In the genomic region with DNA sequence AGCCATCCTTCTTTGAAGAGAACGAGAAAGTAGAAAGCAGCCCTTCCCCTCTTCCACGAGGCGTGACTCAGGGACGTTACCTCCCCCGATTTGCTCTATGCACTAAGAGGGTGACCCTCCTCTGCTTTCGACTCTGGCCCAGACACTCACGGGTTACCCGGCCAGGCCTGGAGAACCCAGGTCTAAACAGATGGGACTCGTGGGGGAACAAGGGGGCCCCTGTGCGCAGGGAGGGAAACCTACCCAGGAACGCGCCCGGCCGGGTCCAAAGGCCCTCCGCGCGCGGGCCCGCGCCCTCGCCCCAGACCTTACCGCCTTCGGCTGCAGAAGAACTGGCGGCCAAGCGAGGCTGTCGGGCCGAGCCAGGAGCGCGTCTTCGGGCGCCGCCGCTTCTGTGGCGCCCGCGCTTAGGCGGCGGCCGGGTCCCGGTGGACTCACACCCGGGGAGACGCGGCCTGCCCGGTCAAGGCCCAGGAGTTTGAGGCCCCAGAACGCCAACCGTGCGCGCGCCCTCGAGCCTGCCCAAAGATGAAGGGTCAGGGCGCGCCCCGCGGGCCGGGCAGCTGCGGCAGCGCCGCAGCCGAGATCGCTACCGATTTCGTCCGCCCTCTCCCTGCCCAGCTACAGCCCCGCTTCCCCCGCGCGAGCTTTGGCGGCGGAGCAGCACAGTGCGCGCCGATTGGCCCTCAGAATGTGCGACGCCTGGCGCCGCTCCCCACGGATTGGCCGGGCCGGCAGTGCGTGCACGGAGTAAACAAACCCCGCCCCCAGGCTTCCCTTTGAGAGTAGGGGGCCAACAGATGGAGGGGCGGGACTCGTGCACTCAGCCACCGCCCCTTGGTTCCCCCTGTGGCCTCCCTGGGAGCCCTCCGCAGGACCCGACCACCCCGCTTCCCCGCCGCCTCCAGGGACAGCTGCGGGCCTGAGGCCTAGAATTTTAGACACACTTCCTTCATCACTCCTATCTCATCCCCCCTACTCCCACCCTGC, we compare ENCODE assay signal across 8 cellular contexts. TPM values are rescaled to one million over a fixed set of nuclear protein-coding genes. Genes with fewer than 3 reads are reported as not detected.
DNase-seq lines count a peak whose midpoint lies in the region; ATAC-seq, FAIRE-seq and TF ChIP-seq lines count a peak whose summit lies in the region.

A gene with protein sequence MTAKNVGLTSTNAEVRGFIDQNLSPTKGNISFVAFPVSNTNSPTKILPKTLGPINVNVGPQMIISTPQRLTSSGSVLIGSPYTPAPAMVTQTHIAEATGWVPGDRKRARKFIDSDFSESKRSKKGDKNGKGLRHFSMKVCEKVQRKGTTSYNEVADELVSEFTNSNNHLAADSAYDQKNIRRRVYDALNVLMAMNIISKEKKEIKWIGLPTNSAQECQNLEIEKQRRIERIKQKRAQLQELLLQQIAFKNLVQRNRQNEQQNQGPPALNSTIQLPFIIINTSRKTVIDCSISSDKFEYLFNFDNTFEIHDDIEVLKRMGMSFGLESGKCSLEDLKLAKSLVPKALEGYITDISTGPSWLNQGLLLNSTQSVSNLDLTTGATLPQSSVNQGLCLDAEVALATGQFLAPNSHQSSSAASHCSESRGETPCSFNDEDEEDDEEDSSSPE (minus strand): TSS at position 674 of the 990 bp plus-strand sequence. CDS start 47,795 bp downstream, outside the sequence.

- H3K9ac ChIP-seq in HUES6 (ENCODE audit: low read length) (peak within 1 kb of the TSS; percentile 75), OCI-LY1 (ENCODE audit: low read length) (peak within 1 kb of the TSS; percentile 93), endothelial cell of umbilical vein (replicated peaks; ENCODE audit: extremely low read depth, insufficient read depth, low read length) (peak within 1 kb of the TSS; percentile 64)

- POLR2A ChIA-PET in endothelial cell of umbilical vein (lab: Charles Lee) = interaction anchor here (0.6 kb wide), 1 partner anchor 86 kb away, joined by 3 read pairs; no protein-coding TSS in a partner anchor

- H3K4me1 ChIP-seq in HUES6 (ENCODE audit: control insufficient read depth, insufficient read depth, low read length) = no peaks in the 10 kb centered on the region; the same call in 1 of the 2 replicates
- peaks cover 48% of the 10 kb centered on the region for H3K4me1 ChIP-seq in OCI-LY1 (ENCODE audit: insufficient read depth, low read length, severe bottlenecking)
- peaks cover 13% of the 10 kb centered on the region for H3K4me1 ChIP-seq in endothelial cell of umbilical vein (ENCODE audit: control insufficient read depth, extremely low read depth, insufficient read depth, low read length)

- no peaks in the 10 kb centered on the region for H3K9me2 ChIP-seq in OCI-LY1 (ENCODE audit: low read depth, low read length)

- no peak within 1 kb of the TSS for H2AFZ ChIP-seq in OCI-LY1 (ENCODE audit: low read length)
- peak within 1 kb of the TSS; percentile 55 for H2AFZ ChIP-seq in endothelial cell of umbilical vein (ENCODE audit: low read depth, low read length)

- H3K4me2 ChIP-seq in OCI-LY1 (ENCODE audit: low read length) (peak within 1 kb of the TSS; percentile 85), endothelial cell of umbilical vein (ENCODE audit: insufficient read depth, low read length) (peak within 1 kb of the TSS; percentile 58)

- FAIRE-seq in endothelial cell of umbilical vein (lab: Jason Lieb, UNC) = peak; percentile 77

- BruUV-seq in endothelial cell of umbilical vein (replicated peaks; lab: Mats Ljungman, UMichigan) = no TSS peak

- CTCF ChIA-PET in endothelial cell of umbilical vein (lab: Charles Lee) = interaction anchor here (0.6 to 1.3 kb wide), 3 partner anchors 23 to 31 kb away, joined by 3 to 7 read pairs (median 4); no protein-coding TSS in a partner anchor

- intact Hi-C loops in endothelial cell of umbilical vein (cut with micrococcal nuclease) = loop anchor here (1.0 to 5.0 kb wide), 2 partner anchors 78 to 187 kb away; a partner anchor contains a TSS

- H3F3A ChIP-seq in OCI-LY1 (ENCODE audit: insufficient read depth, low read length) = no peaks in the 10 kb centered on the region

- ATAC-seq in GM21447 (IDR thresholded peaks at IDR 0.05; ENCODE audit: unreplicated experiment) = peak; percentile 99

- H3K79me2 ChIP-seq in OCI-LY1 (ENCODE audit: insufficient read depth, low read length) = peaks cover 50% of the 10 kb centered on the region
- H3K79me2 ChIP-seq in endothelial cell of umbilical vein (ENCODE audit: control insufficient read depth, insufficient read depth, low read length) = no peaks in the 10 kb centered on the region

- TF ChIP-seq POLR2A in endothelial cell of umbilical vein (IDR thresholded peaks at IDR 0.05; ENCODE audit: low read depth, low read length) = no peak

- H4K20me1 ChIP-seq in OCI-LY1 (ENCODE audit: insufficient read depth, low read length) (no peaks in the 10 kb centered on the region), endothelial cell of umbilical vein (replicated peaks; ENCODE audit: control insufficient read depth, extremely low read depth, insufficient read depth, low read length) (no peaks in the 10 kb centered on the region)

- dilution Hi-C loops in endothelial cell of umbilical vein (cut with MboI; ENCODE audit: extremely low pct_ligation_motif_present, low sequenced_read_pairs) = no loop called here

- H3K9me1 ChIP-seq in endothelial cell of umbilical vein (replicated peaks; ENCODE audit: control insufficient read depth, extremely low read depth, insufficient read depth, low read length) = no peaks in the 10 kb centered on the region

- DNase-seq in DMS 273 (lab: John Stamatoyannopoulos, UW; ENCODE audit: unreplicated experiment) (peak; percentile 100), activated T-cell treated with anti-CD3 and anti-CD28 coated beads for 1 hour (ENCODE audit: low read depth) (peak; percentile 75), endothelial cell of umbilical vein (ENCODE audit: low read depth, low spot score) (peak; percentile 92), middle frontal gyrus (ENCODE audit: extremely low spot score, low spot score) (peak; percentile 86)
- peak; percentile 79 to 80 for DNase-seq in stimulated activated CD8-positive, alpha-beta memory T cell treated with anti-CD3 and anti-CD28 coated beads, Interleukin-2, amount 100 ng/mL, for 48 hours (ENCODE audit: low read depth in 2 of 2)

- H3K4me3 ChIP-seq in HUES6 (ENCODE audit: low read depth, low read length) (peak within 1 kb of the TSS; percentile 75), OCI-LY1 (ENCODE audit: low read depth, low read length, poor library complexity, severe bottlenecking) (peak within 1 kb of the TSS; percentile 88), endothelial cell of umbilical vein (replicated peaks in 1 of 3; ENCODE audit: insufficient read depth in 1 of 3, low read depth in 1 of 3, low read length in 3 of 3) (peak within 1 kb of the TSS; percentile 24 to 75 (median 51))

- H3K9me3 ChIP-seq in HUES6 (ENCODE audit: control insufficient read depth, insufficient read depth, low read depth, low read length) (no peaks in the 10 kb centered on the region), OCI-LY1 (ENCODE audit: low read length) (0 out of 2 replicates have a peak, but pooled peaks cover 3% of the 10 kb centered on the region), endothelial cell of umbilical vein (replicated peaks; ENCODE audit: control insufficient read depth, insufficient read depth, low read length) (no peaks in the 10 kb centered on the region)

- TF ChIP-seq CTCF in OCI-LY1 (IDR thresholded peaks at IDR 0.05; ENCODE audit: low read length) = no peak
- TF ChIP-seq CTCF in endothelial cell of umbilical vein (IDR thresholded peaks at IDR 0.05; ENCODE audit: extremely low read depth in 1 of 2, insufficient read depth in 1 of 2, low read depth in 1 of 2, low read length in 2 of 2) = no peak

- H3K27ac ChIP-seq in HUES6 (ENCODE audit: low read depth, low read length) (peak within 1 kb of the TSS; percentile 68; the same call in 1 of the 2 replicates), OCI-LY1 (ENCODE audit: low read depth, low read length, poor library complexity, severe bottlenecking) (peak within 1 kb of the TSS; percentile 69), endothelial cell of umbilical vein (ENCODE audit: insufficient read depth, low read depth, low read length) (peak within 1 kb of the TSS; percentile 28)

- H3K27me3 ChIP-seq in HUES6 (ENCODE audit: control insufficient read depth, insufficient read depth, low read length) = peaks cover 5% of the 10 kb centered on the region
- H3K27me3 ChIP-seq in OCI-LY1 (ENCODE audit: insufficient read depth, low read length) = no peaks in the 10 kb centered on the region
- H3K27me3 ChIP-seq in endothelial cell of umbilical vein (ENCODE audit: control insufficient read depth in 2 of 2, insufficient read depth in 2 of 2, low read length in 2 of 2) = peaks cover 0 to 3% of the 10 kb centered on the region in 2 experiments

- H3K36me3 ChIP-seq in HUES6 (ENCODE audit: control insufficient read depth, insufficient read depth, low read length) = no peaks in the 10 kb centered on the region
- peaks cover 10% of the 10 kb centered on the region for H3K36me3 ChIP-seq in OCI-LY1 (ENCODE audit: insufficient read depth, low read length)
- no peaks in the 10 kb centered on the region for H3K36me3 ChIP-seq in endothelial cell of umbilical vein (ENCODE audit: control insufficient read depth in 2 of 2, extremely low read depth in 1 of 2, insufficient read depth in 2 of 2, low read length in 2 of 2)

TF ChIP-seq in endothelial cell of umbilical vein, 7 proteins besides CTCF, POLR2A, EP300 and RAD21 (continues in another document):
- TF ChIP-seq GATA2 (IDR thresholded peaks at IDR 0.05; ENCODE audit: insufficient read depth, insufficient read length, low read depth, low read length) (no peak), MYC (IDR thresholded peaks at IDR 0.05; ENCODE audit: low read depth, low read length) (no peak), FOS (IDR thresholded peaks at IDR 0.05; ENCODE audit: borderline replicate concordance, insufficient read depth, low read length) (peak; percentile 10), POLR2AphosphoS5 (IDR thresholded peaks at IDR 0.05; ENCODE audit: insufficient read depth, low read depth, low read length) (no peak), JUN (IDR thresholded peaks at IDR 0.05; ENCODE audit: borderline replicate concordance, insufficient read depth, insufficient read length, low read depth) (no peak)
- TF ChIP-seq, protein P1, sequence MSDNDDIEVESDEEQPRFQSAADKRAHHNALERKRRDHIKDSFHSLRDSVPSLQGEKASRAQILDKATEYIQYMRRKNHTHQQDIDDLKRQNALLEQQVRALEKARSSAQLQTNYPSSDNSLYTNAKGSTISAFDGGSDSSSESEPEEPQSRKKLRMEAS (IDR thresholded peaks at IDR 0.05; ENCODE audit: insufficient read depth, insufficient read length) = peak; percentile 33

RNA-seq across cellular contexts. Expression of the gene that starts here (rescaled TPM):
- total RNA-seq in endothelial cell of umbilical vein = 21.5 and 23.6 TPM in 2 replicates
- polyA plus RNA-seq in endothelial cell of umbilical vein = 4.6 and 8.5 TPM in 2 replicates
- polyA plus RNA-seq in endothelial cell of umbilical vein (2011; cell fraction: cytosol; rRNA removed) = 9.2 and 10.0 TPM in 2 replicates
- polyA plus RNA-seq in endothelial cell of umbilical vein (2011; cell fraction: nucleus; rRNA removed) = 12.0 and 29.1 TPM in 2 replicates
- polyA plus RNA-seq in endothelial cell of umbilical vein (2012) = 8.6 and 10.5 TPM in 2 replicates
- polyA minus RNA-seq in endothelial cell of umbilical vein = 11.1 and 15.5 TPM in 2 replicates
- 11.0 TPM for polyA minus RNA-seq in endothelial cell of umbilical vein (2011; cell fraction: cytosol; rRNA and poly(A)+ RNA removed)
- polyA minus RNA-seq in endothelial cell of umbilical vein (2011; cell fraction: nucleus; rRNA and poly(A)+ RNA removed) = 13.9 and 14.8 TPM in 2 replicates

Comparison
In these comparisons a context has a peak if more than half of its experiments do, and no peak if none do; other contexts are left out.
1. Peak in every context shown above with its lines: DNase-seq, ATAC-seq, H3K4me3 ChIP-seq and H3K27ac ChIP-seq.